In the genomic region with DNA sequence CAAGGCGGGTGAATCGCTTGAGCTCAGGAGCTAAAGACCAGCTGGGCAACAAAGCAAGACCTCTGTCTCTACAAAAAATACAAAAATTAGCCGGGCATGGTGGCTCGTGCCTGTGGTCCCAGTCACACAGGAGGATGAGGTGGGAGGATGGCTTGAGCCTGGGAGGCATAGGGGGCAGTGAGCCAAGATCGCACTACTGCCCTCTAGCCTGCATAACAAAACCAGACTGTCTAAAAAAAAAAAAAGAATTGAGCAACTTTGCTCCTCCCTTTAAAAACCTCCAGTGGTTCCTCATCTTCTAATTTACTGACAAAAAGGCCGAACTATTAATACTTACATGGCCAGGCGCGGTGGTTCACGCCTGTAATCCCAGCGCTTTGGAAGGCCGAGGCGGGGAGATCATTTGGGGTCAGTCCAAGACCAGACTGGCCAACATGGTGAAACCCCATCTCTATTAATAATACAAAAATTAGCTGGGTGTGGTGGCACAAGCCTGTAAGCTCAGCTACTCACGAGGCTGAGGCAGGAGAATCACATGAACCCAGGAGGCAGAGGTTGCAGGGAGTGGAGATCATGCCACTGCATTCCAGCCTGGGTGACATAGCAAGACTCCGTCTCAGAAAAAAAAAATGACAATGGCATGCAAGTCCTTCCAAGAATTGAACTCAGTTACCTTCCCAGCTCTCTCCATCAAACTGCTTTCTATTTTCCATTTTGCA, we compare ENCODE assay signal across 8 cellular contexts. TPM values are rescaled to one million over a fixed set of nuclear protein-coding genes. Genes with fewer than 3 reads are reported as not detected.
A peak's percentile ranks its signal among the peaks of the same experiment; 100 is the strongest.
DNase-seq lines count a peak whose midpoint lies in the region; ATAC-seq and TF ChIP-seq lines count a peak whose summit lies in the region.

No MANE protein-coding gene starts in this region.

- ATAC-seq in T-helper 17 cell (no peak), foreskin keratinocyte (no peak), sciatic nerve (peak; percentile 63), HG03432 (IDR thresholded peaks at IDR 0.05; ENCODE audit: unreplicated experiment) (no peak), GM18909 (IDR thresholded peaks at IDR 0.05; ENCODE audit: poor library complexity, unreplicated experiment) (no peak)

- H3K4me1 ChIP-seq in foreskin keratinocyte = no peaks in the 10 kb centered on the region

- H3K36me3 Mint-ChIP-seq in T-helper 17 cell (ENCODE audit: low read depth) = peaks cover 5% of the 10 kb centered on the region

- H3K4me1 Mint-ChIP-seq in T-helper 17 cell = peaks cover 44% of the 10 kb centered on the region

- no peaks in the 10 kb centered on the region for H3K27me3 ChIP-seq in foreskin keratinocyte

- no peak overlapping the region for H3K27ac ChIP-seq in foreskin keratinocyte

- no peak overlapping the region for H3K4me3 Mint-ChIP-seq in T-helper 17 cell

- peak; percentile 46 for TF ChIP-seq CTCF in AG09309 (IDR thresholded peaks at IDR 0.05; ENCODE audit: control insufficient read depth, insufficient read depth, low read depth, low read length, missing control alignments)
- peak; percentile 58 for TF ChIP-seq CTCF in foreskin keratinocyte (conservative IDR thresholded peaks at IDR 0.05)

- intact Hi-C loops in sciatic nerve (cut with DNase I) = no loop called here

- H3K4me3 ChIP-seq in AG09309 (ENCODE audit: control insufficient read depth, low read depth, low read length) = no peak overlapping the region

- peak overlapping the region; percentile 47 for H3K27ac Mint-ChIP-seq in T-helper 17 cell

- DNase-seq in AG09309 (ENCODE audit: low read depth) = peak; percentile 14
- DNase-seq in HK-2 (ENCODE audit: unreplicated experiment) = peak; percentile 61
- DNase-seq in T-helper 17 cell = no peak
- peak in 1 of 2 donors; percentile 44 for DNase-seq in foreskin keratinocyte
- peak; percentile 66 for DNase-seq in sciatic nerve (ENCODE audit: low spot score)
- DNase-seq in COLO668 (lab: John Stamatoyannopoulos, UW; ENCODE audit: unreplicated experiment) = no peak

- H3K27me3 Mint-ChIP-seq in T-helper 17 cell = no peaks in the 10 kb centered on the region

- H3K9me3 ChIP-seq in T-helper 17 cell (ENCODE audit: control insufficient read depth, low read length, poor library complexity, severe bottlenecking) = no peaks in the 10 kb centered on the region

RNA-seq across cellular contexts. Expression of a gene that starts 4.4 kb away (rescaled TPM):
- 10 to 100 TPM; 22.0 to 27.0 TPM for total RNA-seq in T-helper 17 cell
- total RNA-seq in foreskin keratinocyte = 39.7 and 41.5 TPM in 2 replicates
- 12.3 and 13.2 TPM in 2 replicates for polyA plus RNA-seq in foreskin keratinocyte
- 49.8 TPM for total RNA-seq in sciatic nerve

RNA-seq across cellular contexts. Expression of a gene that starts 41.3 kb away (rescaled TPM):
- not detected for total RNA-seq in T-helper 17 cell
- total RNA-seq in foreskin keratinocyte = not detected in 2 replicates
- 0.07 TPM in 1 of 2 replicates, not detected in the other for polyA plus RNA-seq in foreskin keratinocyte
- total RNA-seq in sciatic nerve = not detected

Comparison
In these comparisons a context has a peak if more than half of its experiments do, and no peak if none do; other contexts are left out.
1. DNase-seq: peak in AG09309 (single experiment), HK-2 (single experiment) and sciatic nerve (single experiment); none in T-helper 17 cell (0 of 3) and COLO668 (single experiment).